1 cellular context compared by ENCODE assay signal in the genomic region with DNA sequence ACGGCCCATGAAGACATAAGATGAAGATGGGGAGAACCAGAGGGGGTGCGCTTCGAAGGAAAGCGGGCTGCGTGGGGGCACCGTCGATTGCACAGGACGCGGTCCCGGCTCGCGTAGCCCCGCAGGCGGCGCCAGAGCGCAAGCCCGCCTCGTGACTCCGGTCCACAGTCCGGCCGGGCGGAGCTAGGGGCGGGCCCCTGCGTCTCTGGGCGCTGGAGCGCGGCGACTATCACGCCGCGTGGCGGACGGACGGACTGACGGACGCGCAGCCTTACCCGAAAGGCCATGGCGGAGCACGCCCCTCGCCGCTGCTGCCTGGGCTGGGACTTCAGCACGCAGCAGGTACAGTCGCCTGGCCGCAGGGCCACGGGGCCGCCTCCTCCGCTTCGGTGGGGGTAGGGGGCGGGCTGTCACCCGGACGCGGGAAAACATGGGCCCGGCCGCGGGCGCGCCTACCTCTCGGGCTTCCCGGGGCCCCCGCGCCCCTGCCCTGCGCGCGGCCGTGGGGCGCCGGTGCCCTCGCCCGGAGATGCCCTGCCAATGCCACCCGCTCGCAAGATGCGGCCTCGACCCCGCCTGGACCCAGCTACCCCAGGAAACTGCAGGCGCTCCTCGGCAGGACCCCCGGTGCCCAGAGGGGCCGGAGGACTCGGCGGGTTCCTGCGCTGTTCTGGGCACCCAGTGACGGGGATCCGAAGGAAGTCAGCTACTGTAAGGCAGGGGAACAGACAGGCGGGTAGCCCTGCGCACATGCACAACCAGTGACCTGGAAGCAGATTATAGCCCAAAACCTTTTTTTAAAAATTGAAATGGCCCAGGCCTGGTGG.
TF ChIP-seq lines count a peak whose summit lies in the region.

A gene (plus strand): TSS at position 202 of the 827 bp plus-strand sequence. CDS start 84 bp downstream, at position 286.

TF ChIP-seq in WTC11, 78 proteins besides CTCF, POLR2A, EP300 and RAD21 (continued from another document):
- TF ChIP-seq ZBTB21 (CRISPR knock-in tag; IDR thresholded peaks at IDR 0.05; ENCODE audit: borderline replicate concordance) (no peak; the same call in 1 of the 2 replicates), ELF4 (CRISPR knock-in tag; IDR thresholded peaks at IDR 0.05; ENCODE audit: low read depth) (0 out of 2 replicates have a peak, but pooled peaks have one; percentile 51)
